Comparison of ENCODE assay signal across 18 cellular contexts in genomic region chr16:49473131-49473530, GRCh38.
DNase-seq lines count a peak whose midpoint lies in the region; ATAC-seq and TF ChIP-seq lines count a peak whose summit lies in the region.
"Had no signal": no experiment of that assay in that cellular context is flagged by ENCODE, and none has a peak within 500 bp of the region (broad histone marks: within the 10 kb centered on the region; RNA-seq: fewer than 3 reads in every experiment).

No MANE protein-coding gene starts in this region.

- no peak for ATAC-seq in HG02852 (IDR thresholded peaks at IDR 0.05; ENCODE audit: unreplicated experiment)
- ATAC-seq: GM12878, Panc1 had no signal

- no peak for TF ChIP-seq CTCF in Peyer's patch (IDR thresholded peaks at IDR 0.05)
- no peak for TF ChIP-seq CTCF in stomach (IDR thresholded peaks at IDR 0.05)

- H3K9me3 ChIP-seq in Peyer's patch (no peaks in the 10 kb centered on the region), stomach (no peaks in the 10 kb centered on the region)
- H3K9me3 ChIP-seq: BLaER1, HAP-1 had no signal

- 75 to 97% (median 89%) methylated on average over 5 of the region's 5 CpGs for WGBS in stomach, 5 donors

- H3K27me3 ChIP-seq in Peyer's patch (no peaks in the 10 kb centered on the region), stomach (peaks cover 0 to 1% (median 0%) of the 10 kb centered on the region in 3 donors)
- H3K27me3 ChIP-seq: BLaER1 had no signal

- H3K27ac ChIP-seq in Peyer's patch, result no peak overlapping the region
- H3K27ac ChIP-seq in stomach, result no peak overlapping the region
- H3K27ac ChIP-seq: BLaER1 had no signal

- no peak overlapping the region for H3K4me3 ChIP-seq in Peyer's patch
- H3K4me3 ChIP-seq in stomach, result no peak overlapping the region
- H3K4me3 ChIP-seq: BLaER1, GM12878, HAP-1 had no signal

- H3K4me1 Mint-ChIP-seq in activated T-cell treated with anti-CD3 and anti-CD28 coated beads, Interleukin-2, amount 50 U/mL, for 24 hours (ENCODE audit: low read depth), result no peaks in the 10 kb centered on the region
- no peaks in the 10 kb centered on the region for H3K4me1 Mint-ChIP-seq in activated CD4-positive, alpha-beta T cell treated with anti-CD3 and anti-CD28 coated beads, Interleukin-2, amount 10 ng/mL, durations not matched to agents 24 days and 14 days
- H3K4me1 Mint-ChIP-seq: CD4-positive, alpha-beta memory T cell had no signal

- no peak for TF ChIP-seq POLR2A in Peyer's patch (IDR thresholded peaks at IDR 0.05)
- TF ChIP-seq POLR2A in stomach (IDR thresholded peaks at IDR 0.05), result no peak

- H3K4me3 Mint-ChIP-seq in activated T-cell treated with anti-CD3 and anti-CD28 coated beads, Interleukin-2, amount 50 U/mL, for 24 hours, result no peak overlapping the region
- H3K4me3 Mint-ChIP-seq in activated CD4-positive, alpha-beta T cell treated with anti-CD3 and anti-CD28 coated beads, Interleukin-2, amount 10 ng/mL, durations not matched to agents 24 days and 14 days, result no peak overlapping the region
- H3K4me3 Mint-ChIP-seq: CD4-positive, alpha-beta memory T cell had no signal

- intact Hi-C loops in stomach (cut with DNase I; ENCODE audit: low total_unique reads), result no loop called here
- intact Hi-C loops in activated CD4-positive, alpha-beta T cell treated with anti-CD3 and anti-CD28 coated beads, Interleukin-2, amount 10 ng/mL, durations not matched to agents 24 days and 14 days (cut with micrococcal nuclease), result no loop called here

- TF ChIP-seq EP300 in stomach (IDR thresholded peaks at IDR 0.05), result no peak

- H3K27me3 Mint-ChIP-seq in activated T-cell treated with anti-CD3 and anti-CD28 coated beads, Interleukin-2, amount 50 U/mL, for 24 hours, result no peaks in the 10 kb centered on the region
- H3K27me3 Mint-ChIP-seq in activated CD4-positive, alpha-beta T cell treated with anti-CD3 and anti-CD28 coated beads, Interleukin-2, amount 10 ng/mL, durations not matched to agents 24 days and 14 days, result no peaks in the 10 kb centered on the region
- H3K27me3 Mint-ChIP-seq: CD4-positive, alpha-beta memory T cell had no signal

- peak; percentile 15 for DNase-seq in activated T-cell treated with anti-CD3 and anti-CD28 coated beads, Interleukin-2, amount 50 U/mL, for 24 hours
- DNase-seq in activated T-cell treated with anti-CD3 and anti-CD28 coated beads for 4 hours (no peak), Peyer's patch (peak in 2 of 3 donors; percentile 10 to 36), islet precursor cell (peak; percentile 12), stomach (peak; percentile 3), COLO668 (lab: John Stamatoyannopoulos, UW; ENCODE audit: unreplicated experiment) (no peak)
- no peak for DNase-seq in activated CD4-positive, alpha-beta T cell treated with anti-CD3 and anti-CD28 coated beads, Interleukin-2, amount 10 ng/mL, durations not matched to agents 24 days and 14 days
- DNase-seq: Calu3; CD4-positive, alpha-beta memory T cell; EL; NCI-H146; NCI-H2081; NCI-H526 treated with DMSO at 0.1 percent for 48 hours had no signal

- no peaks in the 10 kb centered on the region for H3K36me3 Mint-ChIP-seq in activated T-cell treated with anti-CD3 and anti-CD28 coated beads, Interleukin-2, amount 50 U/mL, for 24 hours (ENCODE audit: low read depth)
- H3K36me3 Mint-ChIP-seq in activated CD4-positive, alpha-beta T cell treated with anti-CD3 and anti-CD28 coated beads, Interleukin-2, amount 10 ng/mL, durations not matched to agents 24 days and 14 days (ENCODE audit: low read depth), result no peaks in the 10 kb centered on the region
- H3K36me3 Mint-ChIP-seq: CD4-positive, alpha-beta memory T cell had no signal

- H3K36me3 ChIP-seq in Peyer's patch (no peaks in the 10 kb centered on the region), stomach (no peaks in the 10 kb centered on the region)
- H3K36me3 ChIP-seq: BLaER1, HAP-1 had no signal

- H3K4me1 ChIP-seq in Peyer's patch (no peaks in the 10 kb centered on the region), stomach (no peaks in the 10 kb centered on the region)
- H3K4me1 ChIP-seq: HAP-1 had no signal

- no peaks in the 10 kb centered on the region for H3K9me3 Mint-ChIP-seq in activated T-cell treated with anti-CD3 and anti-CD28 coated beads, Interleukin-2, amount 50 U/mL, for 24 hours
- H3K9me3 Mint-ChIP-seq in activated CD4-positive, alpha-beta T cell treated with anti-CD3 and anti-CD28 coated beads, Interleukin-2, amount 10 ng/mL, durations not matched to agents 24 days and 14 days, result no peaks in the 10 kb centered on the region
- H3K9me3 Mint-ChIP-seq: CD4-positive, alpha-beta memory T cell had no signal

- no peak overlapping the region for H3K27ac Mint-ChIP-seq in activated T-cell treated with anti-CD3 and anti-CD28 coated beads, Interleukin-2, amount 50 U/mL, for 24 hours
- H3K27ac Mint-ChIP-seq in activated CD4-positive, alpha-beta T cell treated with anti-CD3 and anti-CD28 coated beads, Interleukin-2, amount 10 ng/mL, durations not matched to agents 24 days and 14 days, result no peak overlapping the region
- H3K27ac Mint-ChIP-seq: CD4-positive, alpha-beta memory T cell had no signal

Comparison
In these comparisons a context has a peak if more than half of its experiments do, and no peak if none do; other contexts are left out.
1. DNase-seq: peak in activated T-cell treated with anti-CD3 and anti-CD28 coated beads, Interleukin-2, amount 50 U/mL, for 24 hours (single experiment), Peyer's patch (2 of 3), islet precursor cell (single experiment) and stomach (single experiment); none in activated T-cell treated with anti-CD3 and anti-CD28 coated beads for 4 hours (single experiment), activated CD4-positive, alpha-beta T cell treated with anti-CD3 and anti-CD28 coated beads, Interleukin-2, amount 10 ng/mL, durations not matched to agents 24 days and 14 days (single experiment) and COLO668 (single experiment).